In genomic region chr9:71748280-71748743, GRCh38 we compare ENCODE assay signal across 13 cellular contexts. TPM values are rescaled to one million over a fixed set of nuclear protein-coding genes. Genes with fewer than 3 reads are reported as not detected.
DNase-seq lines count a peak whose midpoint lies in the region; ATAC-seq, FAIRE-seq and TF ChIP-seq lines count a peak whose summit lies in the region.
"Had no signal": no experiment of that assay in that cellular context is flagged by ENCODE, and none has a peak within 500 bp of the region (broad histone marks: within the 10 kb centered on the region; RNA-seq: fewer than 3 reads in every experiment).

No MANE protein-coding gene starts in this region.

- no peak overlapping the region for H3K4me3 ChIP-seq in HepG2 (replicated peaks in 1 of 3; ENCODE audit: insufficient read depth in 1 of 3, low read depth in 2 of 3, low read length in 3 of 3)
- H3K4me3 ChIP-seq in prostate gland, result no peak overlapping the region
- H3K4me3 ChIP-seq: body of pancreas had no signal

- peaks cover 28% of the 10 kb centered on the region for H3K36me3 Mint-ChIP-seq in activated naive CD8-positive, alpha-beta T cell

- peaks cover 51% of the 10 kb centered on the region for H3K4me1 ChIP-seq in HepG2 (ENCODE audit: insufficient read depth, low read length)
- H3K4me1 ChIP-seq in prostate gland (replicated peaks), result no peaks in the 10 kb centered on the region

- H3K9ac ChIP-seq in HepG2 (ENCODE audit: insufficient read depth, low read depth, low read length), result no peak overlapping the region

- peaks cover 54% of the 10 kb centered on the region for H3K79me2 ChIP-seq in HepG2 (ENCODE audit: insufficient read depth, low read length)

- in situ Hi-C loops in ACHN (cut with HindIII; ENCODE audit: low pct_ligation_motif_present, low pct_unique_long_range_greater_than_20kb, low sequenced_read_pairs) (no loop called here), HepG2 (cut with HindIII; ENCODE audit: extremely low pct_ligation_motif_present, low pct_unique_long_range_greater_than_20kb) (no loop called here)

- H3K36me3 ChIP-seq in HepG2 (replicated peaks in 1 of 2; ENCODE audit: control insufficient read depth in 1 of 2, insufficient read depth in 2 of 2, low read length in 2 of 2) (peaks cover 13 to 47% of the 10 kb centered on the region in 2 experiments), prostate gland (no peaks in the 10 kb centered on the region)

- TF ChIP-seq CTCF in HepG2 (CRISPR knock-in tag; IDR thresholded peaks at IDR 0.05), result no peak
- TF ChIP-seq CTCF in prostate gland (IDR thresholded peaks at IDR 0.05), result no peak

- H3K9me3 ChIP-seq in HepG2 (ENCODE audit: low read length) (no peaks in the 10 kb centered on the region), prostate gland (no peaks in the 10 kb centered on the region)
- H3K9me3 ChIP-seq: body of pancreas had no signal

- peak; percentile 27 for DNase-seq in ACHN
- DNase-seq in GM04503 (ENCODE audit: low read depth), result peak; percentile 84
- no peak for DNase-seq in HepG2 (ENCODE audit: low spot score)
- no peak for DNase-seq in putamen (ENCODE audit: low spot score)
- DNase-seq in NCI-H446 treated with DMSO at 0.1 percent for 48 hours (lab: John Stamatoyannopoulos, UW), result no peak
- DNase-seq in prostate gland (ENCODE audit: low spot score), result no peak
- DNase-seq: body of pancreas; DMS153; stimulated activated CD4-positive, alpha-beta T cell treated with anti-CD3 and anti-CD28 coated beads, Interleukin-4, amount 100 ng/mL, for 4 hours had no signal

- peak overlapping the region; percentile 51 for H3K27ac Mint-ChIP-seq in activated naive CD8-positive, alpha-beta T cell

- no peaks in the 10 kb centered on the region for H3K9me3 Mint-ChIP-seq in activated naive CD8-positive, alpha-beta T cell (ENCODE audit: low read depth)

- WGBS in HepG2 (ENCODE audit: low lambda C conversion rate), result 100% methylated on average over 1 of the region's 1 CpG
- 77% methylated on average over 1 of the region's 1 CpG for WGBS in prostate gland

- no peak for FAIRE-seq in HepG2 (lab: Jason Lieb, UNC)
- FAIRE-seq: H1 had no signal

- TF ChIP-seq RAD21 in HepG2 (CRISPR knock-in tag; IDR thresholded peaks at IDR 0.05), result no peak

- BruUV-seq in HepG2 (replicated peaks; lab: Mats Ljungman, UMichigan), result no TSS peak

- CTCF ChIA-PET in HepG2 (lab: Yijun Ruan, JAX; ENCODE audit: low intra/inter-chr PET ratio, low total read pairs), result no interaction called here

- no peak overlapping the region for H3K4me3 Mint-ChIP-seq in activated naive CD8-positive, alpha-beta T cell

- no peak for TF ChIP-seq EP300 in HepG2 (IDR thresholded peaks at IDR 0.05; ENCODE audit: low read depth in 2 of 2, low read length in 2 of 2)
- TF ChIP-seq EP300 in HepG2 (CRISPR knock-in tag; IDR thresholded peaks at IDR 0.05; ENCODE audit: borderline replicate concordance), result no peak

- H2AFZ ChIP-seq in HepG2 (ENCODE audit: low read length), result no peak overlapping the region

- no peaks in the 10 kb centered on the region for H3K27me3 Mint-ChIP-seq in activated naive CD8-positive, alpha-beta T cell

- no peak for TF ChIP-seq POLR2A in HepG2 (IDR thresholded peaks at IDR 0.05; ENCODE audit: insufficient read depth in 1 of 2, low read depth in 2 of 2, low read length in 2 of 2)
- no peak for TF ChIP-seq POLR2A in prostate gland (IDR thresholded peaks at IDR 0.05)

- intact Hi-C loops in HepG2 (cut with micrococcal nuclease; ENCODE audit: unreplicated experiment) (no loop called here), prostate gland (cut with DNase I) (no loop called here)

- ATAC-seq in HepG2, result no peak
- no peak for ATAC-seq in GM19452 (IDR thresholded peaks at IDR 0.05; ENCODE audit: unreplicated experiment)
- ATAC-seq: body of pancreas, Panc1 had no signal

- H3K4me1 Mint-ChIP-seq in activated naive CD8-positive, alpha-beta T cell (ENCODE audit: low read depth), result peaks cover 30% of the 10 kb centered on the region

- H3K27me3 ChIP-seq in HepG2 (ENCODE audit: control insufficient read depth in 1 of 2, insufficient read depth in 2 of 2, low read length in 2 of 2), result no peaks in the 10 kb centered on the region
- no peaks in the 10 kb centered on the region for H3K27me3 ChIP-seq in prostate gland (replicated peaks; ENCODE audit: insufficient read depth)
- H3K27me3 ChIP-seq: body of pancreas had no signal

- H4K20me1 ChIP-seq in HepG2 (ENCODE audit: insufficient read depth, low read length), result peaks cover 8% of the 10 kb centered on the region

- no peak overlapping the region for H3K4me2 ChIP-seq in HepG2 (ENCODE audit: low read depth, low read length)

- H3K27ac ChIP-seq in HepG2 (ENCODE audit: extremely low read length, insufficient read depth, low read length) (no peak overlapping the region), prostate gland (no peak overlapping the region)
- H3K27ac ChIP-seq: body of pancreas had no signal

- POLR2A ChIA-PET in HepG2 (lab: Yijun Ruan, JAX), result interaction anchor here (1.2 to 1.4 kb wide), 3 partner anchors 15 to 20 kb away, joined by 4 read pairs; partner anchors contain the start of gene CEMIP2

TF ChIP-seq in HepG2, 621 proteins besides CTCF, POLR2A, EP300 and RAD21:
- TF ChIP-seq RBM22 (optimal IDR thresholded peaks at IDR 0.05; ENCODE audit: low read length) (peak; percentile 14), HNF4A (CRISPR knock-in tag; IDR thresholded peaks at IDR 0.05) (peak; percentile 23; the same call in 1 of the 2 replicates), TCF7 (IDR thresholded peaks at IDR 0.05; ENCODE audit: low read depth) (no peak), CENPX (CRISPR knock-in tag; IDR thresholded peaks at IDR 0.05) (no peak)
- TF ChIP-seq, protein P1, sequence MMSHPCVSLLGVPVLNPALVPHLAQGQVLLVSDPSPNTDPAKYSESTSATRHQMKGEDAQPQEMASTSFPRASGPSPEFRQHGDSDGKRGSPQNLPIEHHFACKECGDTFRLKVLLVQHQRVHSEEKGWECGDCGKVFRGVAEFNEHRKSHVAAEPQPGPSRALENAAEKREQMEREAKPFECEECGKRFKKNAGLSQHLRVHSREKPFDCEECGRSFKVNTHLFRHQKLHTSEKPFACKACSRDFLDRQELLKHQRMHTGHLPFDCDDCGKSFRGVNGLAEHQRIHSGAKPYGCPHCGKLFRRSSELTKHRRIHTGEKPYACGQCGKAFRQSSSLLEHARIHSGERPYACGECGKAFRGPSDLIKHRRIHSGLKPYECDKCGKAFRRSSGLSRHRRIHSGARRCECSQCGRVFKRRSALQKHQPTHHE (CRISPR knock-in tag; IDR thresholded peaks at IDR 0.05; ENCODE audit: borderline replicate concordance), result no peak
- TF ChIP-seq, protein P2, sequence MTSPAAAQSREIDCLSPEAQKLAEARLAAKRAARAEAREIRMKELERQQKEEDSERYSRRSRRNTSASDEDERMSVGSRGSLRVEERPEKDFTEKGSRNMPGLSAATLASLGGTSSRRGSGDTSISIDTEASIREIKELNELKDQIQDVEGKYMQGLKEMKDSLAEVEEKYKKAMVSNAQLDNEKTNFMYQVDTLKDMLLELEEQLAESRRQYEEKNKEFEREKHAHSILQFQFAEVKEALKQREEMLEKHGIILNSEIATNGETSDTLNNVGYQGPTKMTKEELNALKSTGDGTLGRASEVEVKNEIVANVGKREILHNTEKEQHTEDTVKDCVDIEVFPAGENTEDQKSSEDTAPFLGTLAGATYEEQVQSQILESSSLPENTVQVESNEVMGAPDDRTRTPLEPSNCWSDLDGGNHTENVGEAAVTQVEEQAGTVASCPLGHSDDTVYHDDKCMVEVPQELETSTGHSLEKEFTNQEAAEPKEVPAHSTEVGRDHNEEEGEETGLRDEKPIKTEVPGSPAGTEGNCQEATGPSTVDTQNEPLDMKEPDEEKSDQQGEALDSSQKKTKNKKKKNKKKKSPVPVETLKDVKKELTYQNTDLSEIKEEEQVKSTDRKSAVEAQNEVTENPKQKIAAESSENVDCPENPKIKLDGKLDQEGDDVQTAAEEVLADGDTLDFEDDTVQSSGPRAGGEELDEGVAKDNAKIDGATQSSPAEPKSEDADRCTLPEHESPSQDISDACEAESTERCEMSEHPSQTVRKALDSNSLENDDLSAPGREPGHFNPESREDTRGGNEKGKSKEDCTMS (CRISPR knock-in tag; conservative IDR thresholded peaks at IDR 0.05), result no peak
TF ChIP-seq in HepG2: peak in this region for 2.

RNA-seq across cellular contexts. Expression of gene CEMIP2, which starts 20.0 kb away (rescaled TPM):
- 52.7 and 94.3 TPM in 2 replicates for total RNA-seq in HepG2 (2016; rRNA removed; fragmentation: Illumina TruSeq; extraction: Trizol)
- total RNA-seq in HepG2 (2016; cell fraction: cytosol; rRNA removed; fragmentation: Illumina TruSeq; extraction: Trizol; ENCODE audit: low read depth), result 12.3 and 13.8 TPM in 2 replicates
- total RNA-seq in HepG2 (2016; cell fraction: insoluble cytoplasmic fraction; rRNA removed; fragmentation: Illumina TruSeq; extraction: Trizol), result 49.2 and 95.9 TPM in 2 replicates
- total RNA-seq in HepG2 (2016; cell fraction: membrane; rRNA removed; fragmentation: Illumina TruSeq; extraction: Trizol), result 24.9 and 26.3 TPM in 2 replicates
- 146 and 159 TPM in 2 replicates for total RNA-seq in HepG2 (2016; cell fraction: nucleus; rRNA removed; fragmentation: Illumina TruSeq; extraction: Trizol)
- polyA plus RNA-seq in HepG2 (2011; rRNA removed), result 107 and 128 TPM in 2 replicates
- polyA plus RNA-seq in HepG2 (2011; cell fraction: cytosol; rRNA removed), result 103 and 138 TPM in 2 replicates
- 160 and 195 TPM in 2 replicates for polyA plus RNA-seq in HepG2 (2011; cell fraction: nucleus; rRNA removed)
- polyA plus RNA-seq in HepG2 (2012), result 93.3 and 95.0 TPM in 2 replicates
- 3.4 and 3.5 TPM in 2 replicates for polyA plus RNA-seq in HepG2 (2016; cell fraction: cytosol; fragmentation: Illumina TruSeq; extraction: Trizol; ENCODE audit: low read depth)
- polyA plus RNA-seq in HepG2 (2016; cell fraction: insoluble cytoplasmic fraction; fragmentation: Illumina TruSeq; extraction: Trizol; ENCODE audit: low read depth), result 42.2 and 43.3 TPM in 2 replicates
- 8.1 and 10.3 TPM in 2 replicates for polyA plus RNA-seq in HepG2 (2016; cell fraction: membrane; fragmentation: Illumina TruSeq; extraction: Trizol; ENCODE audit: low read depth)
- polyA plus RNA-seq in HepG2 (2016; cell fraction: nucleus; fragmentation: Illumina TruSeq; extraction: Trizol; ENCODE audit: insufficient read depth, low read depth), result 117 and 121 TPM in 2 replicates
- polyA minus RNA-seq in HepG2 (2011; rRNA and poly(A)+ RNA removed; ENCODE audit: low replicate concordance), result 52.0 and 515 TPM in 2 replicates
- 154 and 169 TPM in 2 replicates for polyA minus RNA-seq in HepG2 (2011; cell fraction: cytosol; rRNA and poly(A)+ RNA removed)
- 456 and 483 TPM in 2 replicates for polyA minus RNA-seq in HepG2 (2011; cell fraction: nucleus; rRNA and poly(A)+ RNA removed)
- 10 to 100 TPM; 20.4 to 86.5 TPM for total RNA-seq in prostate gland

Comparison
In these comparisons a context has a peak if more than half of its experiments do, and no peak if none do; other contexts are left out.
1. DNase-seq: peak in ACHN (single experiment) and GM04503 (single experiment); none in HepG2 (single experiment), putamen (single experiment), NCI-H446 treated with DMSO at 0.1 percent for 48 hours (single experiment) and prostate gland (single experiment).